In the genomic region with DNA sequence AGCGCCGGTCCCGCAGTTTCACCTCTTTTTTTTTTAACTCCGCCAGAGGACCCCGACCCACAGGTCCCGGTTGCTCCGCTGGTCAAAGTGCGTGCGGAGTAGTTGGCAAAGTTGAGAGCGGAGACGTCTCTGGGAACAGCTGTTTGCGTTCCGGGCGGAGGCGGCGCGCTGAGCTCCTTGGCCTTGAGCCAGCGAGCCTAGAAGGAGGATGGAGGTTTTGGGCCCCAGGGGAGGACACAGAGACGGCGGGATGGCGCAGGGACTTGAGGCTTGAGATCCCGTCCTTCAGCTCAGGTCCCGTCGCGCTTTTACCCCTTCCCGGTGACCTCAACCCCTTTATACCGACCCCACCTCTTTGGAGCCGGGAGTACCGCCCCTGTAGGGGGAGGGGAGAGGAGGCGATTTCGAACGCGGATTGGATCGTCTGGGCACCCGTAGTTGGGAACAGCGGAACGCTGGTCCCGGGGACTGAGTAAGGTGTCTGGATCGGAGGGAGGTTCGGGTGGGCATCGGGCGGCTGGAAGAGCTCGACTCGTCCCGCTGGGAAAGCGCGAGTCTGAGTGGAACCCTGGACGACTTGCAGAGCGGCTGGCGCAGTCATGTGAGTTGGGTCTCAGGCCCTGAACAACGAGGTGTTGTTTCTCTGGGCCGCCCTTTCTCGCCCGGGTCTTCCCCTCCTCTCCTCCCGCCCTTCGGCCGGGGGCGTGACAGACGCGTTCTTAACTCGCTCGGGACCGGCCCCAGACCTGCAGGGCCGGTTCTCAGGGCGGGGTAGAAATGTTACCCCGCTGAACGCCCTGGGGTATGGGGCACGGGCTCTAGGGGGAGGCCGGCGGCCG, we compare ENCODE assay signal across 8 cellular contexts. TPM values are rescaled to one million over a fixed set of nuclear protein-coding genes. Genes with fewer than 3 reads are reported as not detected.
DNase-seq lines count a peak whose midpoint lies in the region; ATAC-seq and TF ChIP-seq lines count a peak whose summit lies in the region.

A gene with protein sequence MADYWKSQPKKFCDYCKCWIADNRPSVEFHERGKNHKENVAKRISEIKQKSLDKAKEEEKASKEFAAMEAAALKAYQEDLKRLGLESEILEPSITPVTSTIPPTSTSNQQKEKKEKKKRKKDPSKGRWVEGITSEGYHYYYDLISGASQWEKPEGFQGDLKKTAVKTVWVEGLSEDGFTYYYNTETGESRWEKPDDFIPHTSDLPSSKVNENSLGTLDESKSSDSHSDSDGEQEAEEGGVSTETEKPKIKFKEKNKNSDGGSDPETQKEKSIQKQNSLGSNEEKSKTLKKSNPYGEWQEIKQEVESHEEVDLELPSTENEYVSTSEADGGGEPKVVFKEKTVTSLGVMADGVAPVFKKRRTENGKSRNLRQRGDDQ (plus strand): TSS at position 435 of the 839 bp plus-strand sequence. CDS start 165 bp downstream, at position 600.

- no peak within 1 kb of the TSS for H3T11ph ChIP-seq in H9 (ENCODE audit: low read length)

- no peak within 1 kb of the TSS for H2BK5ac ChIP-seq in H9 (ENCODE audit: insufficient read length, low read length)

- peak within 1 kb of the TSS; percentile 99 for H3K4me3 Mint-ChIP-seq in H9

- peak within 1 kb of the TSS; percentile 69 for H3K4me2 ChIP-seq in H9 (ENCODE audit: insufficient read depth, insufficient read length, low read length)

- H4K5ac ChIP-seq in H9 (ENCODE audit: insufficient read length, low read depth, low read length) = no peak within 1 kb of the TSS

- H2AFZ ChIP-seq in H9 (ENCODE audit: low read length) (peak within 1 kb of the TSS; percentile 41), neuron (ENCODE audit: low read depth, low read length) (peak within 1 kb of the TSS; percentile 92)

- no peak within 1 kb of the TSS for H2BK15ac ChIP-seq in H9 (ENCODE audit: low read depth, low read length)

- no peak within 1 kb of the TSS for H4K91ac ChIP-seq in H9 (ENCODE audit: insufficient read length, low read depth, low read length)

- H2BK12ac ChIP-seq in H9 (ENCODE audit: insufficient read length, low read depth, low read length) = no peak within 1 kb of the TSS

- no peaks in the 10 kb centered on the region for H3K4me1 ChIP-seq in H9 (ENCODE audit: insufficient read depth, low read length)
- H3K4me1 ChIP-seq in foreskin keratinocyte = peaks cover 17% of the 10 kb centered on the region
- peaks cover 20% of the 10 kb centered on the region for H3K4me1 ChIP-seq in neuron (ENCODE audit: insufficient read depth, low read length)

- peak within 1 kb of the TSS; percentile 92 for H3K18ac ChIP-seq in H9 (ENCODE audit: insufficient read length, low read depth, low read length)

- peak; percentile 82 for ATAC-seq in foreskin keratinocyte

- H3K56ac ChIP-seq in H9 (ENCODE audit: insufficient read length, low read depth, low read length) = no peak within 1 kb of the TSS

- no peak within 1 kb of the TSS for H4K8ac ChIP-seq in H9 (replicated peaks; ENCODE audit: insufficient read length, low read depth, low read length)

- H3K9me3 Mint-ChIP-seq in H9 = no peaks in the 10 kb centered on the region

- peaks cover 25 to 29% of the 10 kb centered on the region in 2 experiments for H3K4me1 Mint-ChIP-seq in H9

- H3K23me2 ChIP-seq in H9 (ENCODE audit: insufficient read length, low read depth, low read length, poor library complexity, severe bottlenecking) = no peaks in the 10 kb centered on the region

- peak within 1 kb of the TSS; percentile 92 for H3K4me3 ChIP-seq in MG63
- H3K4me3 ChIP-seq in neuron (ENCODE audit: low read length) = peak within 1 kb of the TSS; percentile 94

- no peak for TF ChIP-seq CTCF in H9 (conservative IDR thresholded peaks at IDR 0.05)
- peak; percentile 37 for TF ChIP-seq CTCF in foreskin keratinocyte (conservative IDR thresholded peaks at IDR 0.05)

- H3K36me3 Mint-ChIP-seq in H9 (ENCODE audit: insufficient read depth in 1 of 3, low read depth in 3 of 3) = peaks cover 3 to 28% (median 26%) of the 10 kb centered on the region in 3 experiments; a peak in 5 of 7 replicates

- H3K27ac Mint-ChIP-seq in H9 = peak within 1 kb of the TSS; percentile 99 to 100 (median 99)

- H3K36me3 ChIP-seq in MG63 (peaks cover 25% of the 10 kb centered on the region), neuron (ENCODE audit: insufficient read depth, low read length) (peaks cover 19% of the 10 kb centered on the region)

- no peak within 1 kb of the TSS for H2BK20ac ChIP-seq in H9 (ENCODE audit: low read depth, low read length, poor library complexity, severe bottlenecking)

- H3K79me2 ChIP-seq in H9 (ENCODE audit: insufficient read depth, low read length) = no peaks in the 10 kb centered on the region

- WGBS in H9 (ENCODE audit: extremely low coverage, insufficient read length, low lambda C conversion rate) = no CpG with 5 or more reads among the region's 71 CpGs

- peaks cover 7% of the 10 kb centered on the region for H3K27me3 Mint-ChIP-seq in H9 (ENCODE audit: low read depth)

- H3K27ac ChIP-seq in H9 (ENCODE audit: insufficient read length, low read depth, low read length) (peak within 1 kb of the TSS; percentile 41), foreskin keratinocyte (peak within 1 kb of the TSS; percentile 95)

- no peak within 1 kb of the TSS; the same call in 1 of the 2 replicates for H3K4ac ChIP-seq in H9 (ENCODE audit: low read depth, low read length)

- DNase-seq in GDM1 (lab: John Stamatoyannopoulos, UW) = peak; percentile 94
- DNase-seq in H9 = peak; percentile 95
- DNase-seq in MG63 = peak; percentile 93
- DNase-seq in SIG-M5 (lab: John Stamatoyannopoulos, UW) = peak; percentile 76
- peak; percentile 80 for DNase-seq in activated gamma-delta T cell treated with Interleukin-2 at 50 U/mL for 16 hours
- peak; percentile 95 to 97 for DNase-seq in foreskin keratinocyte
- peak; percentile 88 for DNase-seq in stromal cell of bone marrow (ENCODE audit: low read depth)

- H2BK120ac ChIP-seq in H9 (ENCODE audit: low read depth, low read length, poor library complexity, severe bottlenecking) = no peak within 1 kb of the TSS

- no peak within 1 kb of the TSS for H2AK5ac ChIP-seq in H9 (ENCODE audit: insufficient read length, low read length)

- H3K9me3 ChIP-seq in H9 (ENCODE audit: control insufficient read depth, low read depth, low read length) (no peaks in the 10 kb centered on the region), MG63 (no peaks in the 10 kb centered on the region), neuron (ENCODE audit: low read length) (no peaks in the 10 kb centered on the region)

- no peaks in the 10 kb centered on the region for H3K79me1 ChIP-seq in H9 (ENCODE audit: insufficient read depth, low read depth, low read length, poor library complexity, severe bottlenecking)

- H3K27me3 ChIP-seq in H9 (ENCODE audit: insufficient read depth, low read length) (no peaks in the 10 kb centered on the region), MG63 (no peaks in the 10 kb centered on the region), foreskin keratinocyte (no peaks in the 10 kb centered on the region), neuron (ENCODE audit: insufficient read depth, low read length) (no peaks in the 10 kb centered on the region)

- peak within 1 kb of the TSS; percentile 81 for H3K9ac ChIP-seq in H9 (ENCODE audit: extremely low read depth, insufficient read length, low read length)

- no peaks in the 10 kb centered on the region for H4K20me1 ChIP-seq in H9 (ENCODE audit: control insufficient read depth, insufficient read depth, insufficient read length)

- peak within 1 kb of the TSS; percentile 89 for H3K14ac ChIP-seq in H9 (ENCODE audit: insufficient read depth, low read length)

- H3K23ac ChIP-seq in H9 (ENCODE audit: insufficient read length, low read depth, low read length) = no peak within 1 kb of the TSS

RNA-seq across cellular contexts. Expression of the gene that starts here (rescaled TPM):
- 7.1 and 7.2 TPM in 2 replicates for total RNA-seq in H9 (2021)
- 10.5 and 15.7 TPM in 2 replicates for total RNA-seq in MG63 (2014; rRNA removed; shearing (Covaris generic); ENCODE audit: low replicate concordance)
- 14.9 and 15.6 TPM in 2 replicates for total RNA-seq in foreskin keratinocyte
- 12.6 and 14.8 TPM in 2 replicates for polyA plus RNA-seq in foreskin keratinocyte

Comparison
In these comparisons a context has a peak if more than half of its experiments do, and no peak if none do; other contexts are left out.
1. Peak in every context shown above with its lines: DNase-seq, ATAC-seq, H3K4me3 ChIP-seq and H3K27ac ChIP-seq.